16 cellular contexts compared by ENCODE assay signal in genomic region chr5:107517185-107517868, GRCh38.
DNase-seq lines count a peak whose midpoint lies in the region; ATAC-seq lines count a peak whose summit lies in the region.
"Had no signal": no experiment of that assay in that cellular context is flagged by ENCODE, and none has a peak within 500 bp of the region (broad histone marks: within the 10 kb centered on the region; RNA-seq: fewer than 3 reads in every experiment).

No MANE protein-coding gene starts in this region.

- peak; percentile 29 for DNase-seq in NCI-H460 (ENCODE audit: extremely low read depth, low read depth)
- no peak for DNase-seq in left colon
- no peak for DNase-seq in NCI-H526 (lab: John Stamatoyannopoulos, UW)
- no peak for DNase-seq in T-helper 9 cell
- no peak for DNase-seq in NCI-H2227 (lab: John Stamatoyannopoulos, UW; ENCODE audit: unreplicated experiment)
- DNase-seq: colonic mucosa; DMS79 treated with DMSO at 0.1 percent for 48 hours; hippocampal formation; Karpas-422; naive thymus-derived CD8-positive, alpha-beta T cell; NCI-H774; stimulated activated naive B cell treated with anti-CD40 and anti-IgM and Interleukin-4, amounts not matched to agents 10 μg/mL and 1 μg/mL and 100 μg/mL, for 72 hours; thyroid gland had no signal

- intact Hi-C loops in left colon (cut with DNase I, micrococcal nuclease), result no loop called here

- ATAC-seq in GM18868 (IDR thresholded peaks at IDR 0.05; ENCODE audit: unreplicated experiment) (peak; percentile 28), GM21717 (IDR thresholded peaks at IDR 0.05; ENCODE audit: unreplicated experiment) (peak; percentile 43), left colon (peak; percentile 75)
- ATAC-seq: activated CD4-positive, CD25-positive, alpha-beta regulatory T cell treated with anti-CD3 and anti-CD28 coated beads, Interleukin-2, amount 50 U/mL, for 24 hours; naive thymus-derived CD8-positive, alpha-beta T cell; stimulated activated naive B cell treated with anti-CD40 and anti-IgM and Interleukin-4, amounts not matched to agents 10 μg/mL and 1 μg/mL and 100 μg/mL, for 72 hours had no signal
